In the genomic region with DNA sequence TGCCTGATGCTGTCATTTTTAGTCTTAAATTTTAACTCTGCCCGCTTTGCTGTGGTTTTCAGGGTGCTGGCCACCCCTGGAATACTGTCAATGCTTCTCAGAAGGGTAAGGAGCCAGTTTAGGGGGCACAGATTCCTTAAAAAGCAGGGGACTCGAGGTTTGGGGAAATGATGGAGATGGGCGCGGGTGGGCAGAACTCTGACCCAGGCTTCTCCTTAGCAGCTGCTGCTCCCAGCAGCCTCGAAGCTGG, we compare ENCODE assay signal across 8 cellular contexts. TPM values are rescaled to one million over a fixed set of nuclear protein-coding genes. Genes with fewer than 3 reads are reported as not detected.
DNase-seq lines count a peak whose midpoint lies in the region; ATAC-seq and TF ChIP-seq lines count a peak whose summit lies in the region.
"Had no signal": no experiment of that assay in that cellular context is flagged by ENCODE, and none has a peak within 500 bp of the region (broad histone marks: within the 10 kb centered on the region; RNA-seq: fewer than 3 reads in every experiment).

No MANE protein-coding gene starts in this region.

- H3K36me3 Mint-ChIP-seq in activated T-helper 1 cell treated with anti-CD3 and anti-CD28 coated beads, Interleukin-12 subunit alpha, Interleukin-12 subunit beta, Interleukin-2, Interleukin-4 antibody, amounts not matched to agents 30 ng/mL and 10 ng/mL and 1 ng/mL, durations not matched to agents 14 hours and 24 hours and 36 hours (ENCODE audit: low read depth), result peaks cover 70% of the 10 kb centered on the region

- ATAC-seq in right lobe of liver, result no peak
- ATAC-seq in stimulated activated naive CD8-positive, alpha-beta T cell treated with anti-CD3 and anti-CD28 coated beads, Interleukin-15, amount 100 ng/mL, for 72 hours, result no peak
- no peak for ATAC-seq in HG02610 (IDR thresholded peaks at IDR 0.05; ENCODE audit: unreplicated experiment)
- no peak for ATAC-seq in GM19452 (IDR thresholded peaks at IDR 0.05; ENCODE audit: unreplicated experiment)

- H3K27me3 Mint-ChIP-seq in activated T-helper 1 cell treated with anti-CD3 and anti-CD28 coated beads, Interleukin-12 subunit alpha, Interleukin-12 subunit beta, Interleukin-2, Interleukin-4 antibody, amounts not matched to agents 30 ng/mL and 10 ng/mL and 1 ng/mL, durations not matched to agents 14 hours and 24 hours and 36 hours (ENCODE audit: insufficient read depth), result no peaks in the 10 kb centered on the region
- H3K27me3 Mint-ChIP-seq in stimulated activated naive CD8-positive, alpha-beta T cell treated with anti-CD3 and anti-CD28 coated beads, Interleukin-15, amount 100 ng/mL, for 72 hours, result no peaks in the 10 kb centered on the region

- no peak for TF ChIP-seq POLR2A in right lobe of liver (IDR thresholded peaks at IDR 0.05)

- H3K4me1 Mint-ChIP-seq in activated T-helper 1 cell treated with anti-CD3 and anti-CD28 coated beads, Interleukin-12 subunit alpha, Interleukin-12 subunit beta, Interleukin-2, Interleukin-4 antibody, amounts not matched to agents 30 ng/mL and 10 ng/mL and 1 ng/mL, durations not matched to agents 14 hours and 24 hours and 36 hours (ENCODE audit: low read depth), result peaks cover 80% of the 10 kb centered on the region
- H3K4me1 Mint-ChIP-seq in stimulated activated naive CD8-positive, alpha-beta T cell treated with anti-CD3 and anti-CD28 coated beads, Interleukin-15, amount 100 ng/mL, for 72 hours, result peaks cover 93% of the 10 kb centered on the region

- peak overlapping the region; percentile 86 for H3K27ac Mint-ChIP-seq in activated T-helper 1 cell treated with anti-CD3 and anti-CD28 coated beads, Interleukin-12 subunit alpha, Interleukin-12 subunit beta, Interleukin-2, Interleukin-4 antibody, amounts not matched to agents 30 ng/mL and 10 ng/mL and 1 ng/mL, durations not matched to agents 14 hours and 24 hours and 36 hours
- peak overlapping the region; percentile 70 to 95 for H3K27ac Mint-ChIP-seq in stimulated activated naive CD8-positive, alpha-beta T cell treated with anti-CD3 and anti-CD28 coated beads, Interleukin-15, amount 100 ng/mL, for 72 hours

- intact Hi-C loops in activated T-helper 1 cell treated with anti-CD3 and anti-CD28 coated beads, Interleukin-12 subunit alpha, Interleukin-12 subunit beta, Interleukin-2, Interleukin-4 antibody, amounts not matched to agents 30 ng/mL and 10 ng/mL and 1 ng/mL, durations not matched to agents 14 hours and 24 hours and 36 hours (cut with micrococcal nuclease), result loop anchor here (1.0 to 2.0 kb wide), 4 partner anchors 10 to 95 kb away; no protein-coding TSS in a partner anchor
- intact Hi-C loops in right lobe of liver (cut with DNase I), result loop anchor here in 1 of 2 donors (10.0 kb wide), 1 partner anchor 93 kb away; no protein-coding TSS in a partner anchor

- H3K9me3 ChIP-seq in HUES48 (ENCODE audit: control insufficient read depth, insufficient read depth, low read length) (no peaks in the 10 kb centered on the region), right lobe of liver (no peaks in the 10 kb centered on the region)
- H3K9me3 ChIP-seq: body of pancreas had no signal

- H3K27ac ChIP-seq in HUES48 (ENCODE audit: low read depth, low read length) (peak overlapping the region; percentile 11), right lobe of liver (peak overlapping the region; percentile 29 to 68 (median 39))

- H3K4me3 ChIP-seq in HUES48 (ENCODE audit: low read depth, low read length) (0 out of 2 replicates have a peak overlapping the region, but pooled peaks have one; percentile 26), right lobe of liver (no peak overlapping the region)
- H3K4me3 ChIP-seq: body of pancreas had no signal

- H3K4me1 ChIP-seq in HUES48 (ENCODE audit: control insufficient read depth, insufficient read depth, low read length) (peaks cover 13% of the 10 kb centered on the region), right lobe of liver (peaks cover 0 to 25% (median 10%) of the 10 kb centered on the region in 4 donors)

- no peak for TF ChIP-seq CTCF in right lobe of liver (IDR thresholded peaks at IDR 0.05)

- DNase-seq in activated T-helper 1 cell treated with anti-CD3 and anti-CD28 coated beads, Interleukin-12 subunit alpha, Interleukin-12 subunit beta, Interleukin-2, Interleukin-4 antibody, amounts not matched to agents 30 ng/mL and 10 ng/mL and 1 ng/mL, durations not matched to agents 14 hours and 24 hours and 36 hours (ENCODE audit: low spot score), result no peak
- no peak for DNase-seq in right lobe of liver
- DNase-seq in stimulated activated naive CD8-positive, alpha-beta T cell treated with anti-CD3 and anti-CD28 coated beads, Interleukin-15, amount 100 ng/mL, for 72 hours, result no peak
- DNase-seq in NK-92 treated with Interleukin-12 subunit alpha and Interleukin-12 subunit beta, amount 100 ng/mL, for 24 hours (lab: John Stamatoyannopoulos, UW), result no peak

- H3K27me3 ChIP-seq in HUES48 (ENCODE audit: control insufficient read depth, insufficient read depth, low read length) (no peaks in the 10 kb centered on the region), right lobe of liver (no peaks in the 10 kb centered on the region)
- H3K27me3 ChIP-seq: body of pancreas had no signal

- 0% methylated on average over 1 of the region's 5 CpGs for WGBS in right lobe of liver (ENCODE audit: insufficient coverage, low coverage, low lambda C conversion rate, missing lambda C conversion rate)

- H3K4me3 Mint-ChIP-seq in activated T-helper 1 cell treated with anti-CD3 and anti-CD28 coated beads, Interleukin-12 subunit alpha, Interleukin-12 subunit beta, Interleukin-2, Interleukin-4 antibody, amounts not matched to agents 30 ng/mL and 10 ng/mL and 1 ng/mL, durations not matched to agents 14 hours and 24 hours and 36 hours, result peak overlapping the region; percentile 81
- peak overlapping the region; percentile 70 to 84 for H3K4me3 Mint-ChIP-seq in stimulated activated naive CD8-positive, alpha-beta T cell treated with anti-CD3 and anti-CD28 coated beads, Interleukin-15, amount 100 ng/mL, for 72 hours

- H3K9ac ChIP-seq in HUES48 (ENCODE audit: low read depth, low read length), result no peak overlapping the region

- H3K36me3 ChIP-seq in HUES48 (ENCODE audit: control insufficient read depth, insufficient read depth, low read length) (peaks cover 27% of the 10 kb centered on the region), right lobe of liver (peaks cover 0 to 35% (median 12%) of the 10 kb centered on the region in 4 donors)

- no peaks in the 10 kb centered on the region for H3K9me3 Mint-ChIP-seq in activated T-helper 1 cell treated with anti-CD3 and anti-CD28 coated beads, Interleukin-12 subunit alpha, Interleukin-12 subunit beta, Interleukin-2, Interleukin-4 antibody, amounts not matched to agents 30 ng/mL and 10 ng/mL and 1 ng/mL, durations not matched to agents 14 hours and 24 hours and 36 hours
- H3K9me3 Mint-ChIP-seq in stimulated activated naive CD8-positive, alpha-beta T cell treated with anti-CD3 and anti-CD28 coated beads, Interleukin-15, amount 100 ng/mL, for 72 hours, result no peaks in the 10 kb centered on the region

RNA-seq across cellular contexts. Expression of gene STAT5A, which starts 23.7 kb away (rescaled TPM):
- total RNA-seq in activated T-helper 1 cell treated with anti-CD3 and anti-CD28 coated beads, Interleukin-12 subunit alpha, Interleukin-12 subunit beta, Interleukin-2, Interleukin-4 antibody, amounts not matched to agents 30 ng/mL and 10 ng/mL and 1 ng/mL, durations not matched to agents 14 hours and 24 hours and 36 hours, result 375 and 381 TPM in 2 replicates
- total RNA-seq in right lobe of liver, result 10 to 100 TPM in 1 of 6 experiments, 1 to 10 TPM in 5; 4.8 to 11.5 (median 7.7) TPM

RNA-seq across cellular contexts. Expression of gene STAT5B, which starts 35.8 kb away (rescaled TPM):
- total RNA-seq in activated T-helper 1 cell treated with anti-CD3 and anti-CD28 coated beads, Interleukin-12 subunit alpha, Interleukin-12 subunit beta, Interleukin-2, Interleukin-4 antibody, amounts not matched to agents 30 ng/mL and 10 ng/mL and 1 ng/mL, durations not matched to agents 14 hours and 24 hours and 36 hours, result 191 and 199 TPM in 2 replicates
- total RNA-seq in right lobe of liver, result 10 to 100 TPM; 21.2 to 29.0 (median 26.7) TPM

Comparison
In these comparisons a context has a peak if more than half of its experiments do, and no peak if none do; other contexts are left out.
1. RNA of gene STAT5A, which starts 23.7 kb away (total RNA-seq): 375 to 381 TPM in activated T-helper 1 cell treated with anti-CD3 and anti-CD28 coated beads, Interleukin-12 subunit alpha, Interleukin-12 subunit beta, Interleukin-2, Interleukin-4 antibody, amounts not matched to agents 30 ng/mL and 10 ng/mL and 1 ng/mL, durations not matched to agents 14 hours and 24 hours and 36 hours; 4.8 to 11.5 TPM in right lobe of liver; every median in the first group is over 10 times any median in the second.